8 cellular contexts compared by ENCODE assay signal in genomic region chr2:231393149-231394131, GRCh38. TPM values are rescaled to one million over a fixed set of nuclear protein-coding genes. Genes with fewer than 3 reads are reported as not detected.
DNase-seq lines count a peak whose midpoint lies in the region; ATAC-seq and TF ChIP-seq lines count a peak whose summit lies in the region.

No MANE protein-coding gene starts in this region.

- H3K27me3 Mint-ChIP-seq in T-helper 17 cell, result peaks cover 70% of the 10 kb centered on the region

- H3K9me3 ChIP-seq in T-helper 17 cell (ENCODE audit: control insufficient read depth, low read length, poor library complexity, severe bottlenecking), result no peaks in the 10 kb centered on the region

- no peak overlapping the region for H3K4me3 ChIP-seq in kidney epithelial cell (ENCODE audit: low read depth, low read length)

- DNase-seq in GM13977 (ENCODE audit: low spot score) (peak; percentile 86), T-helper 17 cell (no peak), kidney epithelial cell (ENCODE audit: low read depth) (no peak), foreskin melanocyte (no peak), cerebellar cortex (ENCODE audit: low spot score) (no peak), epidermal melanocyte (ENCODE audit: insufficient read length, low spot score) (no peak), NOMO-1 (lab: John Stamatoyannopoulos, UW; ENCODE audit: unreplicated experiment in 2 of 2) (no peak)

- H3K36me3 Mint-ChIP-seq in T-helper 17 cell (ENCODE audit: low read depth), result no peaks in the 10 kb centered on the region

- H3K27ac Mint-ChIP-seq in T-helper 17 cell, result no peak overlapping the region

- H3K4me1 Mint-ChIP-seq in T-helper 17 cell, result peaks cover 16% of the 10 kb centered on the region

- in situ Hi-C loops in GM13977 (cut with MboI; ENCODE audit: low pct_unique_long_range_greater_than_20kb, low sequenced_read_pairs, unreplicated experiment), result no loop called here

- no peaks in the 10 kb centered on the region for H3K36me3 ChIP-seq in kidney epithelial cell (ENCODE audit: control insufficient read depth, insufficient read depth, low read length)

- peak; percentile 31 for TF ChIP-seq CTCF in GM13977 (IDR thresholded peaks at IDR 0.05; ENCODE audit: extremely low read depth, insufficient read depth, missing control alignments)
- TF ChIP-seq CTCF in kidney epithelial cell (IDR thresholded peaks at IDR 0.05; ENCODE audit: insufficient read depth, low read length, poor library complexity, severe bottlenecking), result peak; percentile 36

- peak; percentile 40 for ATAC-seq in GM21723 (IDR thresholded peaks at IDR 0.05; ENCODE audit: unreplicated experiment)
- ATAC-seq in T-helper 17 cell, result peak; percentile 65

- H3K4me3 Mint-ChIP-seq in T-helper 17 cell, result peak overlapping the region; percentile 79

- H3K27me3 ChIP-seq in kidney epithelial cell (ENCODE audit: control insufficient read depth, insufficient read depth, low read length), result peaks cover 11% of the 10 kb centered on the region

RNA-seq across cellular contexts. Expression of gene B3GNT7, which starts 2.1 kb away (rescaled TPM):
- under 1 TPM; 0.22 to 0.37 TPM for total RNA-seq in T-helper 17 cell
- 8.8 and 12.2 TPM in 2 replicates for total RNA-seq in kidney epithelial cell
